Comparison of ENCODE assay signal across 24 cellular contexts in genomic region chr9:35859995-35860348, GRCh38. TPM values are rescaled to one million over a fixed set of nuclear protein-coding genes. Genes with fewer than 3 reads are reported as not detected.
DNase-seq lines count a peak whose midpoint lies in the region; ATAC-seq and TF ChIP-seq lines count a peak whose summit lies in the region.
"Had no signal": no experiment of that assay in that cellular context is flagged by ENCODE, and none has a peak within 500 bp of the region (broad histone marks: within the 10 kb centered on the region; RNA-seq: fewer than 3 reads in every experiment).

No MANE protein-coding gene starts in this region.

- H3K27me3 ChIP-seq in right atrium auricular region, result no peaks in the 10 kb centered on the region
- H3K27me3 ChIP-seq in tibial artery, result peaks cover 0 to 8% of the 10 kb centered on the region in 2 donors

- TF ChIP-seq CTCF in right atrium auricular region (IDR thresholded peaks at IDR 0.05) (no peak), tibial artery (IDR thresholded peaks at IDR 0.05) (no peak)

- H3K36me3 ChIP-seq in right atrium auricular region (no peaks in the 10 kb centered on the region), tibial artery (peaks cover 0 to 8% (median 0%) of the 10 kb centered on the region in 3 donors)
- H3K36me3 ChIP-seq: HAP-1, MG63 had no signal

- H3K4me1 ChIP-seq in right atrium auricular region, result peaks cover 0 to 5% of the 10 kb centered on the region in 2 donors
- no peaks in the 10 kb centered on the region for H3K4me1 ChIP-seq in tibial artery
- H3K4me1 ChIP-seq: HAP-1 had no signal

- ATAC-seq in left cardiac atrium (no peak), sciatic nerve (peak; percentile 73), HG03342 (IDR thresholded peaks at IDR 0.05; ENCODE audit: unreplicated experiment) (no peak)
- ATAC-seq: Right ventricle myocardium inferior had no signal

- H3K9me3 ChIP-seq in right atrium auricular region (no peaks in the 10 kb centered on the region), tibial artery (no peaks in the 10 kb centered on the region)
- H3K9me3 ChIP-seq: HAP-1, MG63 had no signal

- DNase-seq in right atrium auricular region (ENCODE audit: low spot score) (peak; percentile 42), left cardiac atrium (no peak), fibroblast of peridontal ligament (ENCODE audit: extremely low read depth) (peak; percentile 8), sciatic nerve (ENCODE audit: low spot score) (peak; percentile 52), tibial artery (no peak)
- no peak for DNase-seq in stimulated activated CD4-positive, alpha-beta T cell treated with anti-CD3 and anti-CD28 coated beads, Interleukin-4, amount 100 ng/mL, for 1 hour
- DNase-seq: CD4-positive, alpha-beta memory T cell; DMS79; GDM1; KBM-7; NCI-H146; NCI-H1930; NCI-H2107; NCI-H774 had no signal

- H3K4me3 ChIP-seq in right atrium auricular region (no peak overlapping the region), tibial artery (no peak overlapping the region)
- H3K4me3 ChIP-seq: GM12878, GM23338, HAP-1, MG63 had no signal

- intact Hi-C loops in left cardiac atrium (cut with DNase I), result no loop called here
- intact Hi-C loops in sciatic nerve (cut with DNase I), result no loop called here
- intact Hi-C loops in tibial artery (cut with DNase I; ENCODE audit: low total_unique reads), result loop anchor here (10.0 kb wide), 1 partner anchor 225 kb away; no protein-coding TSS in a partner anchor

- H3K27ac ChIP-seq in right atrium auricular region (no peak overlapping the region), tibial artery (no peak overlapping the region)

RNA-seq across cellular contexts. Expression of gene OR13J1, which starts 10.2 kb away (rescaled TPM):
- total RNA-seq in right atrium auricular region (not detected), left cardiac atrium (not detected), sciatic nerve (not detected)
- total RNA-seq: CD4-positive, alpha-beta memory T cell; GM12878; GM23338; HFFc6; LHCN-M2; PC-3; Right ventricle myocardium inferior; SK-MEL-5 had no signal

RNA-seq across cellular contexts. Expression of gene TMEM8B, which starts 30.9 kb away (rescaled TPM):
- 10 to 100 TPM; 10.3 TPM for total RNA-seq in right atrium auricular region
- 10 to 100 TPM; 14.7 to 15.6 TPM for total RNA-seq in left cardiac atrium
- total RNA-seq in sciatic nerve, result 31.7 TPM

RNA-seq across cellular contexts. Expression of gene FAM221B, which starts 31.4 kb away (rescaled TPM):
- total RNA-seq in right atrium auricular region (not detected), left cardiac atrium (not detected), sciatic nerve (not detected)
- total RNA-seq: CD4-positive, alpha-beta memory T cell; GM12878; GM23338; HFFc6; LHCN-M2; PC-3; Right ventricle myocardium inferior; SK-MEL-5 had no signal

RNA-seq across cellular contexts. Expression of gene HINT2, which starts 45.1 kb away (rescaled TPM):
- total RNA-seq in right atrium auricular region (10 to 100 TPM; 31.3 to 35.0 TPM), left cardiac atrium (10 to 100 TPM; 53.4 to 54.3 TPM), sciatic nerve (31.2 TPM)

RNA-seq across cellular contexts. Expression of gene HRCT1, which starts 46.0 kb away (rescaled TPM):
- 10 to 100 TPM in 1 of 2 donors, 1 to 10 TPM in 1; 4.9 to 12.5 TPM for total RNA-seq in right atrium auricular region
- 1 to 10 TPM; 4.6 to 9.3 TPM for total RNA-seq in left cardiac atrium
- 4.5 TPM for total RNA-seq in sciatic nerve
- total RNA-seq: CD4-positive, alpha-beta memory T cell; GM12878; GM23338; SK-MEL-5 had no signal

Comparison
In these comparisons a context has a peak if more than half of its experiments do, and no peak if none do; other contexts are left out.
1. DNase-seq: peak in right atrium auricular region (single experiment), fibroblast of peridontal ligament (single experiment) and sciatic nerve (single experiment); none in left cardiac atrium (single experiment), stimulated activated CD4-positive, alpha-beta T cell treated with anti-CD3 and anti-CD28 coated beads, Interleukin-4, amount 100 ng/mL, for 1 hour (single experiment) and tibial artery (0 of 2).